In the genomic region with DNA sequence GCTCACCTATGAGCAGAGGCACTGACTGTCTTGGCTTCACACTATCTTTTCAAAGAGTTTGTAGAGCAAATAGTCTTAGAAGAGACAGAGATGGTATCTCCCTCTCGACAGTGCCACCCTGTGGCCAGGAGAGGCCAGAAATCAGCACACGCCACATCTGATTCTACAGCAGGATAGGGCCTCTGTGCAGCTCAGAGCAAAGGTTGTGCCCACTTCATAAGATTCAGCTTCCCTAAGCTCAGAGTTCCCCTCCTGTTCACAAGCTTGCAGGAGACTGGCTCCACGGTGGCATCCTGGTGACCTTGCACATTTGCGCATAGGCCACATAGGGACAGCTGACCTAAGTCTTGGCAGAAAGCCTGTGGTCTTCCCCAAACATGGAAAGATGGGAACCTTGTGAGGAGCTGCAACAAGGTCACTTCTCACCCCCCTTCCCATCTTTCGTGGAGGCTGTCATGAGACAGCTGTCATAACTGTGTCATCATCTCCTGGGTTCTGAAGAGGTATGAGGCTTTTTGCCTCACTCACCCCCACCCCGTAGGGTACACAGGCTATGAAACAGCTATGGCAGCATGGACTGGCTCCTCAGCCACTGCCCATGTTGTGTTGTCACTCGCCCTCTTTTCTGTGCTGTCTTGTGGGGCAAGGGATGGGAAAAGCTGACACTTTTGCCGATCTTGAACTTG, we compare ENCODE assay signal across 8 cellular contexts. TPM values are rescaled to one million over a fixed set of nuclear protein-coding genes. Genes with fewer than 3 reads are reported as not detected.
DNase-seq lines count a peak whose midpoint lies in the region; ATAC-seq and TF ChIP-seq lines count a peak whose summit lies in the region.

No MANE protein-coding gene starts in this region.

- in situ Hi-C loops in GM13976 (cut with MboI; ENCODE audit: low sequenced_read_pairs, unreplicated experiment) = loop anchor here (5.0 to 25.0 kb wide), 2 partner anchors 114 to 539 kb away; partner anchors contain the start of gene VANGL2

- CTCF ChIA-PET in A673 (lab: Charles Lee) = interaction anchor here (0.6 to 1.3 kb wide), 5 partner anchors 16 to 224 kb away, joined by 3 to 7 read pairs (median 4); no protein-coding TSS in a partner anchor

- POLR2A ChIA-PET in A673 (lab: Charles Lee; ENCODE audit: low non-redundant PET) = no interaction called here

- intact Hi-C loops in A673 (cut with micrococcal nuclease; ENCODE audit: unreplicated experiment) = loop anchor here (2.0 to 5.0 kb wide), 2 partner anchors 117 to 224 kb away; no protein-coding TSS in a partner anchor
- intact Hi-C loops in left lung (cut with DNase I) = loop anchor here in 1 of 2 donors (5.0 kb wide), 1 partner anchor 114 kb away; no protein-coding TSS in a partner anchor

- H3K36me3 ChIP-seq in A673 (ENCODE audit: insufficient read depth, low read length, poor library complexity, severe bottlenecking) = no peaks in the 10 kb centered on the region
- H3K36me3 ChIP-seq in left lung = no peaks in the 10 kb centered on the region

- TF ChIP-seq CTCF in A673 (conservative IDR thresholded peaks at IDR 0.05; ENCODE audit: low read depth, low read length) (peak; percentile 89), GM13976 (IDR thresholded peaks at IDR 0.05; ENCODE audit: borderline replicate concordance, control extremely low read depth, extremely low read depth, insufficient read depth, missing control alignments) (peak; percentile 79), left lung (IDR thresholded peaks at IDR 0.05) (peak; percentile 64 to 71)

- H3K4me1 ChIP-seq in A673 (ENCODE audit: insufficient read depth, low read length, poor library complexity, severe bottlenecking) (no peaks in the 10 kb centered on the region), left lung (no peaks in the 10 kb centered on the region)

- no peaks in the 10 kb centered on the region for H3K27me3 ChIP-seq in A673 (replicated peaks; ENCODE audit: insufficient read depth, low read depth, low read length, poor library complexity)
- peaks cover 0 to under 1% of the 10 kb centered on the region in 2 donors for H3K27me3 ChIP-seq in left lung

- DNase-seq in A673 (ENCODE audit: low spot score) (peak; percentile 72), GM13976 (ENCODE audit: low spot score) (peak; percentile 83), NCI-H1048 (lab: John Stamatoyannopoulos, UW) (peak; percentile 30), left lung (peak; percentile 61 to 83), HPDE6-E6E7 (ENCODE audit: extremely low spot score) (no peak)
- DNase-seq in activated CD4-positive, CD25-positive, alpha-beta regulatory T cell treated with anti-CD3 and anti-CD28 coated beads, Interleukin-2, amount 50 U/mL, for 16 hours (ENCODE audit: low read depth, low spot score) = peak; percentile 37
- DNase-seq in central memory CD4-positive, alpha-beta T cell = peak; percentile 63
- DNase-seq in stimulated activated CD4-positive, alpha-beta T cell treated with anti-CD3 and anti-CD28 coated beads, TNF-alpha, amount 100 ng/mL, for 24 hours (ENCODE audit: low read depth in 3 of 3) = peak; percentile 29 to 73 (median 44)

- no peaks in the 10 kb centered on the region for H3K9me3 ChIP-seq in A673 (ENCODE audit: low read depth, low read length, poor library complexity, severe bottlenecking)
- no peaks in the 10 kb centered on the region for H3K9me3 ChIP-seq in left lung

- H3K27ac ChIP-seq in A673 (ENCODE audit: low read depth, low read length, poor library complexity, severe bottlenecking) = no peak overlapping the region
- no peak overlapping the region for H3K27ac ChIP-seq in left lung

- ATAC-seq in left lung = peak; percentile 96

- H3K4me3 ChIP-seq in A673 (ENCODE audit: low read depth, low read length, poor library complexity, severe bottlenecking) = no peak overlapping the region
- H3K4me3 ChIP-seq in left lung = no peak overlapping the region

- no TSS peak for BruUV-seq in A673 (replicated peaks; lab: Mats Ljungman, UMichigan)

RNA-seq across cellular contexts. Expression of gene ITLN2, which starts 3.0 kb away (rescaled TPM):
- not detected in 2 replicates for total RNA-seq in A673 (2021)
- 1 to 10 TPM; 1.5 to 1.8 TPM for total RNA-seq in left lung
